Comparison of ENCODE assay signal across 1 cellular context in genomic region chr3:147943265-147943945, GRCh38.
TF ChIP-seq lines count a peak whose summit lies in the region.

No MANE protein-coding gene starts in this region.

TF ChIP-seq in GM23338, 12 proteins besides CTCF, POLR2A, EP300 and RAD21 (continued from another document):
- TF ChIP-seq REST (IDR thresholded peaks at IDR 0.05; ENCODE audit: unreplicated experiment) = no peak
TF ChIP-seq in GM23338: peak in this region for 0.
